In genomic region chr17:74453665-74454196, GRCh38 we compare ENCODE assay signal across 7 cellular contexts. TPM values are rescaled to one million over a fixed set of nuclear protein-coding genes. Genes with fewer than 3 reads are reported as not detected.
A peak's percentile ranks its signal among the peaks of the same experiment; 100 is the strongest.
DNase-seq lines count a peak whose midpoint lies in the region; ATAC-seq, FAIRE-seq and TF ChIP-seq lines count a peak whose summit lies in the region.

No MANE protein-coding gene starts in this region.

- H3K9ac ChIP-seq in SK-N-MC (ENCODE audit: insufficient read length) = peak overlapping the region; percentile 24
- no peak overlapping the region for H3K9ac ChIP-seq in mesenchymal stem cell (ENCODE audit: low read length)

- DNase-seq in GM18507 (ENCODE audit: extremely low spot score, insufficient read length, low read depth) (peak; percentile 89), SK-N-MC (ENCODE audit: low read depth, low spot score) (no peak), chondrocyte (ENCODE audit: low spot score) (no peak), mesenchymal stem cell (no peak), stomach (peak; percentile 94)

- no peak overlapping the region for H2BK12ac ChIP-seq in mesenchymal stem cell (ENCODE audit: low read length in 2 of 2)

- no peak overlapping the region for H4K91ac ChIP-seq in mesenchymal stem cell (ENCODE audit: low read length)

- no peaks in the 10 kb centered on the region for H3K9me3 Mint-ChIP-seq in chondrocyte (ENCODE audit: low read depth)

- no peak overlapping the region for H2BK120ac ChIP-seq in mesenchymal stem cell (ENCODE audit: low read depth, low read length)

- ATAC-seq in HG02938 (IDR thresholded peaks at IDR 0.05; ENCODE audit: unreplicated experiment) (peak; percentile 17), HG03378 (IDR thresholded peaks at IDR 0.05; ENCODE audit: unreplicated experiment) (no peak)

- H3K4me1 ChIP-seq in mesenchymal stem cell (ENCODE audit: control insufficient read depth, insufficient read depth, low read depth, low read length) (peaks cover 33% of the 10 kb centered on the region), stomach (peaks cover 50 to 57% (median 54%) of the 10 kb centered on the region in 4 donors)

- peak overlapping the region; percentile 69 for H3K4me2 ChIP-seq in mesenchymal stem cell (ENCODE audit: low read length, poor library complexity, severe bottlenecking)

- peak overlapping the region; percentile 36 for H3K4me3 Mint-ChIP-seq in chondrocyte (ENCODE audit: unreplicated experiment)

- no peak for TF ChIP-seq POLR2A in stomach (IDR thresholded peaks at IDR 0.05)

- no peak overlapping the region for H2BK5ac ChIP-seq in mesenchymal stem cell (ENCODE audit: low read depth, low read length, poor library complexity, severe bottlenecking)

- no peak overlapping the region for H3K4ac ChIP-seq in mesenchymal stem cell (ENCODE audit: low read depth in 1 of 2, low read length in 2 of 2)

- no peak overlapping the region for H3K27ac ChIP-seq in SK-N-MC
- H3K27ac ChIP-seq in mesenchymal stem cell (ENCODE audit: low read length, poor library complexity, severe bottlenecking) = no peak overlapping the region
- H3K27ac ChIP-seq in stomach = peak overlapping the region; percentile 83 to 99 (median 92)

- H4K8ac ChIP-seq in mesenchymal stem cell (ENCODE audit: low read length) = no peak overlapping the region

- peaks cover 2% of the 10 kb centered on the region for H3K79me1 ChIP-seq in mesenchymal stem cell (replicated peaks; ENCODE audit: low read length, poor library complexity, severe bottlenecking)

- H3K14ac ChIP-seq in mesenchymal stem cell (ENCODE audit: low read length in 2 of 2) = no peak overlapping the region

- no peaks in the 10 kb centered on the region for H3K36me3 Mint-ChIP-seq in chondrocyte (ENCODE audit: low read depth)

- no peak overlapping the region for H3K23ac ChIP-seq in mesenchymal stem cell (ENCODE audit: low read length in 2 of 2)

- no peak overlapping the region for H2AFZ ChIP-seq in mesenchymal stem cell (ENCODE audit: low read depth, low read length)

- H3K4me1 Mint-ChIP-seq in chondrocyte (ENCODE audit: low read depth) = peaks cover 47% of the 10 kb centered on the region

- 4% methylated on average over 14 of the region's 43 CpGs for WGBS in mesenchymal stem cell
- WGBS in stomach, 5 donors = 1 to 10% (median 3%) methylated on average over 4 to 43 of the region's 43 CpGs

- peaks cover 11% of the 10 kb centered on the region for H3K27me3 Mint-ChIP-seq in chondrocyte (ENCODE audit: low read depth)

- H3K36me3 ChIP-seq in SK-N-MC (ENCODE audit: insufficient read depth, low read length) (no peaks in the 10 kb centered on the region), mesenchymal stem cell (ENCODE audit: control insufficient read depth in 1 of 2, insufficient read depth in 2 of 2, low read depth in 1 of 2, low read length in 2 of 2) (peaks cover 0 to 23% of the 10 kb centered on the region in 2 experiments), stomach (peaks cover 5 to 19% (median 16%) of the 10 kb centered on the region in 4 donors)

- no peak for TF ChIP-seq EP300 in stomach (IDR thresholded peaks at IDR 0.05)

- H2AK5ac ChIP-seq in mesenchymal stem cell (ENCODE audit: low read length, severe bottlenecking) = no peak overlapping the region

- H3K27ac Mint-ChIP-seq in chondrocyte (ENCODE audit: unreplicated experiment) = no peak overlapping the region

- FAIRE-seq in GM18507 (lab: Jason Lieb, UNC) = no peak

- intact Hi-C loops in stomach (cut with DNase I; ENCODE audit: low total_unique reads) = loop anchor here (2.0 kb wide), 1 partner anchor 75 kb away; no protein-coding TSS in a partner anchor

- TF ChIP-seq CTCF in chondrocyte (IDR thresholded peaks at IDR 0.05) (no peak), stomach (IDR thresholded peaks at IDR 0.05) (no peak)

- H3K9me3 ChIP-seq in SK-N-MC (ENCODE audit: low read depth, low read length) = no peaks in the 10 kb centered on the region
- H3K9me3 ChIP-seq in mesenchymal stem cell (ENCODE audit: control insufficient read depth, low read length) = no peaks in the 10 kb centered on the region
- H3K9me3 ChIP-seq in stomach = no peaks in the 10 kb centered on the region

- H2BK15ac ChIP-seq in mesenchymal stem cell (ENCODE audit: low read depth, poor library complexity, severe bottlenecking) = no peak overlapping the region

- H3K27me3 ChIP-seq in mesenchymal stem cell (ENCODE audit: control insufficient read depth in 1 of 2, insufficient read depth in 1 of 2, low read length in 2 of 2) (peaks cover 11 to 29% of the 10 kb centered on the region in 2 experiments), stomach (no peaks in the 10 kb centered on the region)

- H3K18ac ChIP-seq in mesenchymal stem cell (ENCODE audit: low read depth in 1 of 2, low read length in 2 of 2) = no peak overlapping the region

- H3K4me3 ChIP-seq in SK-N-MC (peak overlapping the region; percentile 72), mesenchymal stem cell (ENCODE audit: insufficient read depth in 1 of 2, low read depth in 1 of 2, low read length in 2 of 2) (no peak overlapping the region), stomach (peak overlapping the region; percentile 42 to 48 (median 46))

RNA-seq across cellular contexts. Expression of gene CD300A, which starts 12.7 kb away (rescaled TPM):
- total RNA-seq in chondrocyte (not detected in 3 replicates), stomach (1 to 10 TPM in 3 of 5 donors, not detected in 2; 3.1 to 8.0 (median 5.3) TPM)
- polyA plus RNA-seq in mesenchymal stem cell (2013, experiment 1 of 2) = not detected
- not detected for polyA plus RNA-seq in mesenchymal stem cell (2013, experiment 2 of 2)
- 1 to 10 TPM; 1.8 to 4.7 (median 2.7) TPM for polyA plus RNA-seq in stomach

RNA-seq across cellular contexts. Expression of gene GPRC5C, which starts 21.8 kb away (rescaled TPM):
- 18.0 to 47.8 TPM (median 47.0 TPM) in 3 replicates for total RNA-seq in chondrocyte
- 5.3 TPM for polyA plus RNA-seq in mesenchymal stem cell (2013, experiment 1 of 2)
- 5.1 TPM for polyA plus RNA-seq in mesenchymal stem cell (2013, experiment 2 of 2)
- 100 to 1,000 TPM in 4 of 5 donors, 10 to 100 TPM in 1; 66.5 to 321 (median 141) TPM for total RNA-seq in stomach
- 100 to 1,000 TPM in 2 of 3 donors, 10 to 100 TPM in 1; 84.5 to 145 (median 117) TPM for polyA plus RNA-seq in stomach

Comparison
In these comparisons a context has a peak if more than half of its experiments do, and no peak if none do; other contexts are left out.
1. DNase-seq: peak in GM18507 (single experiment) and stomach (single experiment); none in SK-N-MC (single experiment), chondrocyte (single experiment) and mesenchymal stem cell (single experiment).
2. H3K27ac ChIP-seq: peak in stomach (5 of 5); none in SK-N-MC (single experiment) and mesenchymal stem cell (single experiment).
3. H3K4me3 ChIP-seq: peak in SK-N-MC (single experiment) and stomach (4 of 4); none in mesenchymal stem cell (0 of 2).